In genomic region chr19:47583161-47583560, GRCh38 we compare ENCODE assay signal across 4 cellular contexts. TPM values are rescaled to one million over a fixed set of nuclear protein-coding genes. Genes with fewer than 3 reads are reported as not detected.
"Had no signal": no experiment of that assay in that cellular context is flagged by ENCODE, and none has a peak within 500 bp of the region (broad histone marks: within the 10 kb centered on the region; RNA-seq: fewer than 3 reads in every experiment).

No MANE protein-coding gene starts in this region.

RNA-seq across cellular contexts. Expression of gene ZNF541, which starts 10.2 kb away (rescaled TPM):
- total RNA-seq: cardiac muscle cell, glomerular endothelial cell, osteocyte, vagina had no signal
